10 cellular contexts compared by ENCODE assay signal in the genomic region with DNA sequence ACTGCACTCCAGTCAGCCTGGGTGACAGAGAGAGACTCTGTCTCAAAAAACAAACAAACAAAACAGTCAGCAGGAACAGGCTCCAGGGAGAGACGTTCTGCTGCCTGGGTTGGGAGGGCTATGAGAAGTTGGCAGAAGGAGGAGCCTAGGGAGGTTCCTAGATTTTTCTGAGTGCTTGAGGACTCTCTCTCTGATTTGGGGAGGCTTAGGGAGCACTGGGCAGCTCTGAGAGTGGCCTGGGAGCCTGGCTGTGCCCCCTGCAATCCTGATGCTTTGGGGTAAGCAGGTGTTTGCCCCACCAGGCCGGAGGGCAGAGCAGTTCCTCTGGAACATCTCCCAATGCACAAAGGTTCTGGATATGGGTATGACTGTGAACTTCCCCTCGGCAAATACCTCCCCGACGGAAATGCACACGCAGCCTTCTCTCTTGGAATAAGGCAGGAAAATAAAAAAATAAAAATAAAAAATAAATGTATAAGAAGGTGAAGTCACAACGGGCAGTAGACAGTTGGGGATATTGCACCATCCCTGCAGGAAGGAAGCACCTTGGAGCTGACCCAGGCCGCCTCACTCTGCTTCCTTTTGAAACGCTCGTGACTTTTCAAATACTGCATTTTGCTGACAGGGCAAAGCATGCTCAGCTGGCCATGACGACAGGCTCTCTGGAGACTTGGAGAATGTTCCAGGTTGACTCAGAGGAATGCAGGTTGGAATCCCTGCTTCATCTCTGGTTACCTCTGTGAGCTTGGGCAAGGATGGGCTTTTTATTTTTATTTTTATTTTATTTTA. TPM values are rescaled to one million over a fixed set of nuclear protein-coding genes. Genes with fewer than 3 reads are reported as not detected.
DNase-seq lines count a peak whose midpoint lies in the region; ATAC-seq, FAIRE-seq and TF ChIP-seq lines count a peak whose summit lies in the region.
"Had no signal": no experiment of that assay in that cellular context is flagged by ENCODE, and none has a peak within 500 bp of the region (broad histone marks: within the 10 kb centered on the region; RNA-seq: fewer than 3 reads in every experiment).

No MANE protein-coding gene starts in this region.

- H3K4me1 ChIP-seq in kidney (ENCODE audit: control insufficient read depth in 1 of 2, insufficient read depth in 1 of 2, low read depth in 1 of 2, low read length in 2 of 2) (peaks cover 3 to 5% of the 10 kb centered on the region in 2 donors), thoracic aorta (ENCODE audit: control insufficient read depth in 1 of 2, low read depth in 2 of 2) (peaks cover 8 to 16% of the 10 kb centered on the region in 2 donors)

- FAIRE-seq in kidney (lab: Jason Lieb, UNC): peak; percentile 62
- FAIRE-seq: keratinocyte had no signal

- H3K9ac ChIP-seq in kidney (ENCODE audit: low read length in 2 of 2): peak overlapping the region; percentile 54 to 71

- H3K27me3 ChIP-seq in thoracic aorta (replicated peaks; ENCODE audit: insufficient read depth): no peaks in the 10 kb centered on the region

- intact Hi-C loops in kidney (cut with DNase I): no loop called here

- TF ChIP-seq CTCF in LNCaP clone FGC (IDR thresholded peaks at IDR 0.05; ENCODE audit: control insufficient read depth, extremely low read depth, insufficient read depth): no peak
- no peak for TF ChIP-seq CTCF in kidney (IDR thresholded peaks at IDR 0.05; ENCODE audit: borderline replicate concordance, extremely low read depth, insufficient read depth)
- TF ChIP-seq CTCF in thoracic aorta (IDR thresholded peaks at IDR 0.05): no peak

- peak; percentile 65 for DNase-seq in LNCaP clone FGC (ENCODE audit: low read depth)
- DNase-seq in T47D (ENCODE audit: low read depth in 1 of 2, low spot score in 1 of 2): peak; percentile 31 to 60
- DNase-seq in kidney: peak; percentile 86
- DNase-seq in thoracic aorta (ENCODE audit: low spot score): peak; percentile 7
- DNase-seq in NCI-H1694 treated with DMSO at 0.1 percent for 48 hours (lab: John Stamatoyannopoulos, UW): no peak
- no peak for DNase-seq in HuH-7.5 (ENCODE audit: low spot score)
- DNase-seq in NCI-H1105 treated with DMSO at 0.1 percent for 48 hours (lab: John Stamatoyannopoulos, UW): no peak
- DNase-seq: stimulated activated naive CD8-positive, alpha-beta T cell treated with anti-CD3 and anti-CD28 coated beads, Interleukin-15, Interleukin-2, amounts not matched to agents 100 U/mL and 50 U/mL, for 24 hours had no signal

- H3K27ac ChIP-seq in kidney (ENCODE audit: low read depth in 2 of 2, low read length in 2 of 2) (peak overlapping the region; percentile 88 to 96), thoracic aorta (peak overlapping the region in 1 of 2 donors; percentile 53)

- no peaks in the 10 kb centered on the region for H3K36me3 ChIP-seq in kidney (ENCODE audit: control insufficient read depth in 1 of 2, insufficient read depth in 2 of 2, low read length in 2 of 2)
- no peaks in the 10 kb centered on the region for H3K36me3 ChIP-seq in thoracic aorta

- no peak for ATAC-seq in thoracic aorta (ENCODE audit: insufficient number of reproducible peaks, low FRiP score, low read depth)
- no peak for ATAC-seq in GM21723 (IDR thresholded peaks at IDR 0.05; ENCODE audit: unreplicated experiment)
- ATAC-seq: stimulated activated naive CD8-positive, alpha-beta T cell treated with anti-CD3 and anti-CD28 coated beads, Interleukin-15, Interleukin-2, amounts not matched to agents 100 U/mL and 50 U/mL, for 24 hours had no signal

- H3K9me3 ChIP-seq in kidney (ENCODE audit: control insufficient read depth in 1 of 2, low read length in 2 of 2) (no peaks in the 10 kb centered on the region), thoracic aorta (no peaks in the 10 kb centered on the region)

- in situ Hi-C loops in T47D (cut with HindIII; ENCODE audit: low pct_unique_long_range_greater_than_20kb, low sequenced_read_pairs): no loop called here

- H3K4me3 ChIP-seq in LNCaP clone FGC (ENCODE audit: low read depth, low read length): no peak overlapping the region
- H3K4me3 ChIP-seq in kidney (ENCODE audit: low read length in 2 of 2): no peak overlapping the region
- peak overlapping the region; percentile 4 for H3K4me3 ChIP-seq in thoracic aorta

RNA-seq across cellular contexts. Expression of a gene that starts 26.5 kb away (rescaled TPM):
- total RNA-seq in kidney (34.3 TPM), thoracic aorta (100 to 1,000 TPM in 1 of 2 donors, 10 to 100 TPM in 1; 40.6 to 100 TPM)
- polyA plus RNA-seq in kidney (ENCODE audit: insufficient read depth, low read depth, low replicate concordance): 53.1 TPM

RNA-seq across cellular contexts. Expression of a gene that starts 48.0 kb away (rescaled TPM):
- total RNA-seq in kidney: 39.5 TPM
- 40.6 TPM for polyA plus RNA-seq in kidney (ENCODE audit: insufficient read depth, low read depth, low replicate concordance)
- total RNA-seq in thoracic aorta: 10 to 100 TPM; 34.5 to 41.7 TPM

RNA-seq across cellular contexts. Expression of a gene that starts 48.4 kb away (rescaled TPM):
- total RNA-seq in kidney: 166 TPM
- 263 TPM for polyA plus RNA-seq in kidney (ENCODE audit: insufficient read depth, low read depth, low replicate concordance)
- 100 to 1,000 TPM; 134 to 266 TPM for total RNA-seq in thoracic aorta

Comparison
In these comparisons a context has a peak if more than half of its experiments do, and no peak if none do; other contexts are left out.
1. DNase-seq: peak in LNCaP clone FGC (single experiment), T47D (2 of 2), kidney (single experiment) and thoracic aorta (single experiment); none in NCI-H1694 treated with DMSO at 0.1 percent for 48 hours (single experiment), HuH-7.5 (single experiment) and NCI-H1105 treated with DMSO at 0.1 percent for 48 hours (single experiment).